ENCODE assay signal across 11 cellular contexts in the genomic region with DNA sequence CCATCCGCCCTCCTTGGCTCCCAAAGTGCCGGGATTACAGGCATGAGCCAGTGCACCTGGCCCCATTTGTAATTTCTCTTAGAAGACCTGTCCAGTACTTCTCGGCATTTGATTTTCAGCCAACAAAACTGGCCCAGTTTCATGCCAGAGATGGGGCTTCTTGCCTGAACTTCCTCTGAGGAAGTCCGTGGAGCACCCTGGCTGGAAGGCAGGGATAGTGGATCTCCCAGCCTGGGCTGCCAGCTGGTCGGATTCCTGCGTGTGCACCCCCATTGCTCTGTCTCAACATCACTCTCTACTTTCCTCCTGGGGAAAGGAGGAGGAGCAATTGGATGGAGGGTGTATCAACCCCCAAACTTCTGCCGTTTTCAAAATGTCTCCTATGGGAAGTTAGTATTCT. TPM values are rescaled to one million over a fixed set of nuclear protein-coding genes. Genes with fewer than 3 reads are reported as not detected.
DNase-seq lines count a peak whose midpoint lies in the region; ATAC-seq lines count a peak whose summit lies in the region.
"Had no signal": no experiment of that assay in that cellular context is flagged by ENCODE, and none has a peak within 500 bp of the region (broad histone marks: within the 10 kb centered on the region; RNA-seq: fewer than 3 reads in every experiment).

No MANE protein-coding gene starts in this region.

- H4K20me1 ChIP-seq in GM23248 (ENCODE audit: insufficient read depth) = no peaks in the 10 kb centered on the region

- no peaks in the 10 kb centered on the region for H3K27me3 Mint-ChIP-seq in CD4-positive, CD25-positive, alpha-beta regulatory T cell
- H3K27me3 Mint-ChIP-seq in naive B cell = no peaks in the 10 kb centered on the region

- no peak for DNase-seq in CD4-positive, CD25-positive, alpha-beta regulatory T cell
- DNase-seq in GM23248 (no peak), naive B cell (no peak), COR-L47 (lab: John Stamatoyannopoulos, UW) (no peak), SIG-M5 (lab: John Stamatoyannopoulos, UW) (no peak)
- DNase-seq in activated naive CD4-positive, alpha-beta T cell treated with anti-CD3 and anti-CD28 coated beads, Interleukin-2, amount 50 U/mL, for 72 hours (ENCODE audit: low spot score in 2 of 2) = no peak
- DNase-seq in central memory CD4-positive, alpha-beta T cell = no peak
- DNase-seq: NCI-H187 had no signal

- H3K4me3 ChIP-seq in CD4-positive, CD25-positive, alpha-beta regulatory T cell (ENCODE audit: low read depth, low read length) = peak overlapping the region; percentile 78
- H3K4me3 ChIP-seq in GM23248 = no peak overlapping the region
- H3K4me3 ChIP-seq: body of pancreas, testis had no signal

- no peak for ATAC-seq in CD4-positive, CD25-positive, alpha-beta regulatory T cell (ENCODE audit: low read depth in 2 of 2)
- ATAC-seq in activated naive CD4-positive, alpha-beta T cell treated with anti-CD3 and anti-CD28 coated beads, Interleukin-2, amount 50 U/mL, for 72 hours = no peak
- ATAC-seq in naive B cell (ENCODE audit: low read depth in 2 of 2) (no peak), GM18861 (IDR thresholded peaks at IDR 0.05; ENCODE audit: unreplicated experiment) (no peak)

- H3K9me3 Mint-ChIP-seq in CD4-positive, CD25-positive, alpha-beta regulatory T cell = no peaks in the 10 kb centered on the region
- no peaks in the 10 kb centered on the region for H3K9me3 Mint-ChIP-seq in activated naive CD4-positive, alpha-beta T cell treated with anti-CD3 and anti-CD28 coated beads, Interleukin-2, amount 50 U/mL, for 72 hours
- no peaks in the 10 kb centered on the region for H3K9me3 Mint-ChIP-seq in naive B cell

- peaks cover 5% of the 10 kb centered on the region for H3K36me3 Mint-ChIP-seq in CD4-positive, CD25-positive, alpha-beta regulatory T cell
- H3K36me3 Mint-ChIP-seq in activated naive CD4-positive, alpha-beta T cell treated with anti-CD3 and anti-CD28 coated beads, Interleukin-2, amount 50 U/mL, for 72 hours = peaks cover 4 to 16% of the 10 kb centered on the region in 2 donors
- H3K36me3 Mint-ChIP-seq in naive B cell = peaks cover 0 to 14% of the 10 kb centered on the region in 2 donors

- H3K79me2 ChIP-seq in GM23248 (ENCODE audit: insufficient read depth) = no peaks in the 10 kb centered on the region

- peak overlapping the region; percentile 73 for H3K9ac ChIP-seq in GM23248

- H3K4me3 Mint-ChIP-seq in CD4-positive, CD25-positive, alpha-beta regulatory T cell = peak overlapping the region in 3 of 4 donors; percentile 85 to 87 (median 85)
- peak overlapping the region in 7 of 8 donors; percentile 27 to 96 (median 91) for H3K4me3 Mint-ChIP-seq in naive B cell

- H2AFZ ChIP-seq in GM23248 = peak overlapping the region; percentile 68

- peak overlapping the region; percentile 63 for H3K4me2 ChIP-seq in GM23248 (ENCODE audit: unreplicated experiment)

- H3K27ac Mint-ChIP-seq in CD4-positive, CD25-positive, alpha-beta regulatory T cell = peak overlapping the region; percentile 81 to 100 (median 98)
- peak overlapping the region; percentile 88 to 93 for H3K27ac Mint-ChIP-seq in activated naive CD4-positive, alpha-beta T cell treated with anti-CD3 and anti-CD28 coated beads, Interleukin-2, amount 50 U/mL, for 72 hours
- peak overlapping the region in 5 of 6 donors; percentile 36 to 96 (median 90) for H3K27ac Mint-ChIP-seq in naive B cell

- peaks cover 73% of the 10 kb centered on the region for H3K4me1 ChIP-seq in CD4-positive, CD25-positive, alpha-beta regulatory T cell (ENCODE audit: control insufficient read depth, insufficient read depth, low read length, poor library complexity, severe bottlenecking)
- H3K4me1 ChIP-seq in GM23248 (ENCODE audit: insufficient read depth) = peaks cover 10% of the 10 kb centered on the region
- H3K4me1 ChIP-seq: testis had no signal

- in situ Hi-C loops in GM23248 (cut with MboI) = no loop called here

- H3K4me1 Mint-ChIP-seq in CD4-positive, CD25-positive, alpha-beta regulatory T cell = peaks cover 12 to 75% (median 49%) of the 10 kb centered on the region in 4 donors
- H3K4me1 Mint-ChIP-seq in naive B cell = peaks cover 14 to 30% (median 22%) of the 10 kb centered on the region in 3 donors

- no peaks in the 10 kb centered on the region for H3K36me3 ChIP-seq in CD4-positive, CD25-positive, alpha-beta regulatory T cell (ENCODE audit: control insufficient read depth, insufficient read depth, low read length)
- H3K36me3 ChIP-seq in GM23248 (ENCODE audit: low read depth) = no peaks in the 10 kb centered on the region; the same call in 1 of the 2 replicates

- peak overlapping the region; percentile 84 for H3K27ac ChIP-seq in CD4-positive, CD25-positive, alpha-beta regulatory T cell (ENCODE audit: insufficient read depth, low read length, poor library complexity, severe bottlenecking)
- H3K27ac ChIP-seq in GM23248 = peak overlapping the region; percentile 90
- H3K27ac ChIP-seq: testis had no signal

- no peaks in the 10 kb centered on the region for H3K9me2 ChIP-seq in GM23248 (ENCODE audit: insufficient read depth)

- no peaks in the 10 kb centered on the region for H3K9me3 ChIP-seq in CD4-positive, CD25-positive, alpha-beta regulatory T cell (ENCODE audit: control insufficient read depth in 2 of 2, low read length in 2 of 2)
- H3K9me3 ChIP-seq in GM23248 (ENCODE audit: low read depth) = no peaks in the 10 kb centered on the region
- H3K9me3 ChIP-seq: body of pancreas, testis had no signal

- 88 to 89% methylated on average over 7 of the region's 7 CpGs for WGBS in GM23248 (ENCODE audit: low coverage in 1 of 2, low lambda C conversion rate in 2 of 2, missing lambda C conversion rate in 2 of 2), 2 experiments

- H3F3A ChIP-seq in GM23248 (ENCODE audit: insufficient read depth) = peaks cover 12% of the 10 kb centered on the region; the same call in 1 of the 2 replicates

- no peaks in the 10 kb centered on the region for H3K27me3 ChIP-seq in CD4-positive, CD25-positive, alpha-beta regulatory T cell (ENCODE audit: control insufficient read depth, insufficient read depth, low read length)
- no peaks in the 10 kb centered on the region for H3K27me3 ChIP-seq in GM23248 (replicated peaks; ENCODE audit: insufficient read depth)
- H3K27me3 ChIP-seq: body of pancreas, testis had no signal

RNA-seq across cellular contexts. Expression of a gene that starts 39.0 kb away (rescaled TPM):
- total RNA-seq in CD4-positive, CD25-positive, alpha-beta regulatory T cell = 95.6 TPM
- polyA plus RNA-seq in CD4-positive, CD25-positive, alpha-beta regulatory T cell = 10 to 100 TPM; 16.6 to 23.0 (median 17.7) TPM
- 0.38 and 1.1 TPM in 2 replicates for total RNA-seq in GM23248 (2014; rRNA removed; shearing (Covaris generic))
- polyA plus RNA-seq in GM23248 (2016; fragmentation: Nextera tagmentation; extraction: Ambion mirVana) (0.23 and 0.29 TPM in 2 replicates), naive B cell (ENCODE audit: low read depth in 6 of 6) (10 to 100 TPM in 4 of 6 donors, 1 to 10 TPM in 2; 5.2 to 18.3 (median 11.6) TPM)
- total RNA-seq in activated naive CD4-positive, alpha-beta T cell treated with anti-CD3 and anti-CD28 coated beads, Interleukin-2, amount 50 U/mL, for 72 hours = 10 to 100 TPM; 23.0 to 45.7 TPM

RNA-seq across cellular contexts. Expression of a gene that starts 52.2 kb away (rescaled TPM):
- not detected for total RNA-seq in CD4-positive, CD25-positive, alpha-beta regulatory T cell
- polyA plus RNA-seq in CD4-positive, CD25-positive, alpha-beta regulatory T cell = not detected
- 0.13 and 0.32 TPM in 2 replicates for total RNA-seq in GM23248 (2014; rRNA removed; shearing (Covaris generic))
- polyA plus RNA-seq in GM23248 (2016; fragmentation: Nextera tagmentation; extraction: Ambion mirVana) (0.65 and 0.67 TPM in 2 replicates), naive B cell (ENCODE audit: low read depth in 6 of 6) (1 to 10 TPM in 3 of 6 donors, under 1 TPM in 2, not detected in 1; 0.78 to 2.0 (median 1.2) TPM)
- total RNA-seq in activated naive CD4-positive, alpha-beta T cell treated with anti-CD3 and anti-CD28 coated beads, Interleukin-2, amount 50 U/mL, for 72 hours = under 1 TPM; 0.14 to 0.37 TPM

Comparison
In these comparisons a context has a peak if more than half of its experiments do, and no peak if none do; other contexts are left out.
1. RNA of a gene that starts 39.0 kb away (total RNA-seq): 95.6 TPM in CD4-positive, CD25-positive, alpha-beta regulatory T cell (single experiment) and 23.0 to 45.7 TPM in activated naive CD4-positive, alpha-beta T cell treated with anti-CD3 and anti-CD28 coated beads, Interleukin-2, amount 50 U/mL, for 72 hours; 0.38 to 1.1 TPM in GM23248; every median in the first group is over 10 times any median in the second.
2. Peak in every context shown above with its lines, with median percentiles within 50 percentile points of each other: H3K27ac Mint-ChIP-seq.